In genomic region chr10:23096814-23097549, GRCh38 we compare ENCODE assay signal across 7 cellular contexts. TPM values are rescaled to one million over a fixed set of nuclear protein-coding genes. Genes with fewer than 3 reads are reported as not detected.
DNase-seq lines count a peak whose midpoint lies in the region; FAIRE-seq and TF ChIP-seq lines count a peak whose summit lies in the region.

No MANE protein-coding gene starts in this region.

- no peak overlapping the region for H3K4ac ChIP-seq in H9 (ENCODE audit: low read depth, low read length)

- H2AFZ ChIP-seq in H9 (ENCODE audit: low read length) (no peak overlapping the region), OCI-LY7 (ENCODE audit: low read length) (no peak overlapping the region), endothelial cell of umbilical vein (ENCODE audit: low read depth, low read length) (no peak overlapping the region)

- H3K9me1 ChIP-seq in endothelial cell of umbilical vein (replicated peaks; ENCODE audit: control insufficient read depth, extremely low read depth, insufficient read depth, low read length): no peaks in the 10 kb centered on the region

- POLR2A ChIA-PET in OCI-LY7 (lab: Charles Lee): interaction anchor here (0.6 to 1.0 kb wide), 3 partner anchors 10 to 227 kb away, joined by 3 read pairs; no protein-coding TSS in a partner anchor
- POLR2A ChIA-PET in endothelial cell of umbilical vein (lab: Charles Lee): no interaction called here

- DNase-seq in H9 (no peak), OCI-LY7 (ENCODE audit: low spot score) (no peak), endothelial cell of umbilical vein (ENCODE audit: low read depth, low spot score) (peak; percentile 35), osteocyte (ENCODE audit: extremely low spot score, unreplicated experiment) (no peak), KBM-7 (no peak), SKM-1 (lab: John Stamatoyannopoulos, UW; ENCODE audit: unreplicated experiment) (no peak), hippocampal formation (lab: John Stamatoyannopoulos, UW) (no peak)

- in situ Hi-C loops in KBM-7 (cut with MboI; ENCODE audit: low pct_unique_long_range_greater_than_20kb, low sequenced_read_pairs): no loop called here

- no peaks in the 10 kb centered on the region for H3K27me3 ChIP-seq in H9 (ENCODE audit: insufficient read depth, low read length)
- peaks cover 0 to 8% of the 10 kb centered on the region in 2 experiments for H3K27me3 ChIP-seq in endothelial cell of umbilical vein (ENCODE audit: control insufficient read depth in 2 of 2, insufficient read depth in 2 of 2, low read length in 2 of 2)

- no peak for TF ChIP-seq CTCF in H9 (conservative IDR thresholded peaks at IDR 0.05)
- TF ChIP-seq CTCF in OCI-LY7 (conservative IDR thresholded peaks at IDR 0.05; ENCODE audit: low read length): no peak
- TF ChIP-seq CTCF in endothelial cell of umbilical vein (IDR thresholded peaks at IDR 0.05; ENCODE audit: extremely low read depth in 1 of 2, insufficient read depth in 1 of 2, low read depth in 1 of 2, low read length in 2 of 2): no peak
- TF ChIP-seq CTCF in osteocyte (IDR thresholded peaks at IDR 0.05): no peak

- CTCF ChIA-PET in OCI-LY7 (lab: Charles Lee; ENCODE audit: unreplicated experiment): no interaction called here
- CTCF ChIA-PET in endothelial cell of umbilical vein (lab: Charles Lee): no interaction called here

- no peak overlapping the region for H2BK15ac ChIP-seq in H9 (ENCODE audit: low read depth, low read length)

- H4K91ac ChIP-seq in H9 (ENCODE audit: insufficient read length, low read depth, low read length): no peak overlapping the region

- H3K18ac ChIP-seq in H9 (ENCODE audit: insufficient read length, low read depth, low read length): no peak overlapping the region

- H3K36me3 Mint-ChIP-seq in H9 (ENCODE audit: insufficient read depth in 1 of 3, low read depth in 3 of 3): peaks cover 0 to 13% (median 10%) of the 10 kb centered on the region in 3 experiments; a peak in 5 of 7 replicates
- H3K36me3 Mint-ChIP-seq in osteocyte (ENCODE audit: unreplicated experiment): no peaks in the 10 kb centered on the region

- FAIRE-seq in endothelial cell of umbilical vein (lab: Jason Lieb, UNC): no peak

- H3K79me2 ChIP-seq in H9 (ENCODE audit: insufficient read depth, low read length): no peaks in the 10 kb centered on the region
- no peaks in the 10 kb centered on the region for H3K79me2 ChIP-seq in OCI-LY7 (ENCODE audit: insufficient read depth, low read depth, low read length)
- H3K79me2 ChIP-seq in endothelial cell of umbilical vein (ENCODE audit: control insufficient read depth, insufficient read depth, low read length): no peaks in the 10 kb centered on the region

- H3K14ac ChIP-seq in H9 (ENCODE audit: insufficient read depth, low read length): no peak overlapping the region

- H3T11ph ChIP-seq in H9 (ENCODE audit: low read length): no peak overlapping the region

- intact Hi-C loops in OCI-LY7 (cut with micrococcal nuclease; ENCODE audit: unreplicated experiment): loop anchor here (5.0 kb wide), 1 partner anchor 350 kb away; no protein-coding TSS in a partner anchor
- intact Hi-C loops in endothelial cell of umbilical vein (cut with micrococcal nuclease): loop anchor here (5.0 to 10.0 kb wide), 3 partner anchors 472 to 1602 kb away; partner anchors contain the start of gene COMMD3

- no peak overlapping the region for H3K23ac ChIP-seq in H9 (ENCODE audit: insufficient read length, low read depth, low read length)

- H3K27ac ChIP-seq in H9 (ENCODE audit: insufficient read length, low read depth, low read length): no peak overlapping the region
- no peak overlapping the region for H3K27ac ChIP-seq in OCI-LY7 (ENCODE audit: low read depth, low read length, poor library complexity, severe bottlenecking)
- H3K27ac ChIP-seq in endothelial cell of umbilical vein (ENCODE audit: insufficient read depth, low read depth, low read length): no peak overlapping the region

- H4K5ac ChIP-seq in H9 (ENCODE audit: insufficient read length, low read depth, low read length): no peak overlapping the region

- H3K36me3 ChIP-seq in OCI-LY7 (ENCODE audit: insufficient read depth, low read length) (no peaks in the 10 kb centered on the region), endothelial cell of umbilical vein (ENCODE audit: control insufficient read depth in 2 of 2, extremely low read depth in 1 of 2, insufficient read depth in 2 of 2, low read length in 2 of 2) (no peaks in the 10 kb centered on the region)

- peaks cover 11 to 16% of the 10 kb centered on the region in 2 experiments for H3K9me3 Mint-ChIP-seq in H9
- peaks cover 10% of the 10 kb centered on the region for H3K9me3 Mint-ChIP-seq in osteocyte (ENCODE audit: unreplicated experiment)

- TF ChIP-seq POLR2A in endothelial cell of umbilical vein (IDR thresholded peaks at IDR 0.05; ENCODE audit: low read depth, low read length): no peak

- H3K9ac ChIP-seq in H9 (ENCODE audit: extremely low read depth, insufficient read length, low read length) (no peak overlapping the region), endothelial cell of umbilical vein (replicated peaks; ENCODE audit: extremely low read depth, insufficient read depth, low read length) (no peak overlapping the region)

- H3K79me1 ChIP-seq in H9 (ENCODE audit: insufficient read depth, low read depth, low read length, poor library complexity, severe bottlenecking): no peaks in the 10 kb centered on the region

- peaks cover 12% of the 10 kb centered on the region for H3K4me1 ChIP-seq in H9 (ENCODE audit: insufficient read depth, low read length)
- peaks cover 21% of the 10 kb centered on the region for H3K4me1 ChIP-seq in OCI-LY7 (ENCODE audit: insufficient read depth, low read length, poor library complexity, severe bottlenecking)
- peaks cover 21% of the 10 kb centered on the region for H3K4me1 ChIP-seq in endothelial cell of umbilical vein (ENCODE audit: control insufficient read depth, extremely low read depth, insufficient read depth, low read length)

- H3K9me2 ChIP-seq in OCI-LY7 (ENCODE audit: insufficient read depth, low read length): no peaks in the 10 kb centered on the region

- BruUV-seq in OCI-LY7 (replicated peaks; lab: Mats Ljungman, UMichigan) (TSS peak; percentile 80), endothelial cell of umbilical vein (replicated peaks; lab: Mats Ljungman, UMichigan) (TSS peak; percentile 52)

- H3K23me2 ChIP-seq in H9 (ENCODE audit: insufficient read length, low read depth, low read length, poor library complexity, severe bottlenecking): peaks cover 3% of the 10 kb centered on the region

- H3K27me3 Mint-ChIP-seq in H9 (ENCODE audit: low read depth) (no peaks in the 10 kb centered on the region), osteocyte (ENCODE audit: unreplicated experiment) (peaks cover 4% of the 10 kb centered on the region)

- H3K4me3 Mint-ChIP-seq in H9 (peak overlapping the region; percentile 83 to 91), osteocyte (ENCODE audit: unreplicated experiment) (peak overlapping the region; percentile 88)

- no peak overlapping the region for H2BK120ac ChIP-seq in H9 (ENCODE audit: low read depth, low read length, poor library complexity, severe bottlenecking)

- no peak overlapping the region for H2AK5ac ChIP-seq in H9 (ENCODE audit: insufficient read length, low read length)

- H4K8ac ChIP-seq in H9 (replicated peaks; ENCODE audit: insufficient read length, low read depth, low read length): no peak overlapping the region

- H2BK12ac ChIP-seq in H9 (ENCODE audit: insufficient read length, low read depth, low read length): no peak overlapping the region

- H3K4me3 ChIP-seq in OCI-LY7 (ENCODE audit: low read depth, low read length, poor library complexity, severe bottlenecking) (peak overlapping the region; percentile 91), endothelial cell of umbilical vein (replicated peaks in 1 of 3; ENCODE audit: insufficient read depth in 1 of 3, low read depth in 1 of 3, low read length in 3 of 3) (no peak overlapping the region)

- no peak overlapping the region for H2BK20ac ChIP-seq in H9 (ENCODE audit: low read depth, low read length, poor library complexity, severe bottlenecking)

- H3K9me3 ChIP-seq in H9 (ENCODE audit: control insufficient read depth, low read depth, low read length) (no peaks in the 10 kb centered on the region), OCI-LY7 (ENCODE audit: low read length) (no peaks in the 10 kb centered on the region), endothelial cell of umbilical vein (replicated peaks; ENCODE audit: control insufficient read depth, insufficient read depth, low read length) (no peaks in the 10 kb centered on the region)

- H2BK5ac ChIP-seq in H9 (ENCODE audit: insufficient read length, low read length): no peak overlapping the region

- H4K20me1 ChIP-seq in H9 (ENCODE audit: control insufficient read depth, insufficient read depth, insufficient read length): no peaks in the 10 kb centered on the region
- no peaks in the 10 kb centered on the region for H4K20me1 ChIP-seq in OCI-LY7 (ENCODE audit: insufficient read depth, low read length)
- H4K20me1 ChIP-seq in endothelial cell of umbilical vein (replicated peaks; ENCODE audit: control insufficient read depth, extremely low read depth, insufficient read depth, low read length): no peaks in the 10 kb centered on the region

- H3K4me2 ChIP-seq in H9 (ENCODE audit: insufficient read depth, insufficient read length, low read length) (peak overlapping the region; percentile 76), OCI-LY7 (ENCODE audit: low read length) (peak overlapping the region; percentile 86), endothelial cell of umbilical vein (ENCODE audit: insufficient read depth, low read length) (peak overlapping the region; percentile 68)

- no CpG with 5 or more reads among the region's 8 CpGs for WGBS in H9 (ENCODE audit: extremely low coverage, insufficient read length, low lambda C conversion rate)

- H3K27ac Mint-ChIP-seq in H9 (no peak overlapping the region), osteocyte (ENCODE audit: unreplicated experiment) (no peak overlapping the region)

- H3K4me1 Mint-ChIP-seq in H9: peaks cover 24 to 34% of the 10 kb centered on the region in 2 experiments
- H3K4me1 Mint-ChIP-seq in osteocyte (ENCODE audit: unreplicated experiment): peaks cover 12% of the 10 kb centered on the region

- dilution Hi-C loops in endothelial cell of umbilical vein (cut with MboI; ENCODE audit: extremely low pct_ligation_motif_present, low sequenced_read_pairs): no loop called here

- H3K56ac ChIP-seq in H9 (ENCODE audit: insufficient read length, low read depth, low read length): no peak overlapping the region

RNA-seq across cellular contexts. Expression of gene MSRB2, which starts 1.6 kb away (rescaled TPM):
- total RNA-seq in H9 (2021) (17.1 and 18.0 TPM in 2 replicates), OCI-LY7 (2022) (17.6 and 18.1 TPM in 2 replicates), endothelial cell of umbilical vein (16.2 and 19.4 TPM in 2 replicates), osteocyte (11.8 and 15.5 TPM in 2 replicates)
- 7.2 and 8.1 TPM in 2 replicates for total RNA-seq in OCI-LY7 (2014; rRNA removed; shearing (Covaris generic))
- 19.6 and 20.6 TPM in 2 replicates for polyA plus RNA-seq in endothelial cell of umbilical vein
- 21.3 and 22.9 TPM in 2 replicates for polyA plus RNA-seq in endothelial cell of umbilical vein (2011; cell fraction: cytosol; rRNA removed)
- 13.8 and 16.1 TPM in 2 replicates for polyA plus RNA-seq in endothelial cell of umbilical vein (2011; cell fraction: nucleus; rRNA removed)
- 20.5 and 24.7 TPM in 2 replicates for polyA plus RNA-seq in endothelial cell of umbilical vein (2012)
- 10.1 and 10.5 TPM in 2 replicates for polyA minus RNA-seq in endothelial cell of umbilical vein
- polyA minus RNA-seq in endothelial cell of umbilical vein (2011; cell fraction: cytosol; rRNA and poly(A)+ RNA removed): 4.1 TPM
- polyA minus RNA-seq in endothelial cell of umbilical vein (2011; cell fraction: nucleus; rRNA and poly(A)+ RNA removed): 2.2 and 3.2 TPM in 2 replicates
